ENCODE assay signal across 8 cellular contexts in genomic region chr1:227318852-227319607, GRCh38. TPM values are rescaled to one million over a fixed set of nuclear protein-coding genes. Genes with fewer than 3 reads are reported as not detected.
A peak's percentile ranks its signal among the peaks of the same experiment; 100 is the strongest.
DNase-seq lines count a peak whose midpoint lies in the region; ATAC-seq and TF ChIP-seq lines count a peak whose summit lies in the region.

No MANE protein-coding gene starts in this region.

- H3K4me3 ChIP-seq in A673 (ENCODE audit: low read depth, low read length, poor library complexity, severe bottlenecking), result peak overlapping the region; percentile 90
- H3K4me3 ChIP-seq in H7 (ENCODE audit: insufficient read depth, low read depth, low read length), result peak overlapping the region; percentile 84
- peak overlapping the region; percentile 84 for H3K4me3 ChIP-seq in lower leg skin (ENCODE audit: low read depth, poor library complexity, severe bottlenecking)
- peak overlapping the region; percentile 75 to 87 (median 82) for H3K4me3 ChIP-seq in stomach

- no peaks in the 10 kb centered on the region for H3K36me3 Mint-ChIP-seq in effector memory CD8-positive, alpha-beta T cell (ENCODE audit: insufficient read depth)

- peaks cover 74 to 82% of the 10 kb centered on the region in 2 donors for H3K27me3 Mint-ChIP-seq in effector memory CD8-positive, alpha-beta T cell

- H3K4me1 ChIP-seq in A673 (ENCODE audit: insufficient read depth, low read length, poor library complexity, severe bottlenecking) (peaks cover 11% of the 10 kb centered on the region), stomach (peaks cover 8 to 35% (median 21%) of the 10 kb centered on the region in 4 donors)

- POLR2A ChIA-PET in A673 (lab: Charles Lee; ENCODE audit: low non-redundant PET), result no interaction called here

- peak overlapping the region; percentile 92 for H3K27ac ChIP-seq in A673 (ENCODE audit: low read depth, low read length, poor library complexity, severe bottlenecking)
- H3K27ac ChIP-seq in stomach, result peak overlapping the region; percentile 92 to 98 (median 96)

- H3K27ac Mint-ChIP-seq in effector memory CD8-positive, alpha-beta T cell, result no peak overlapping the region

- 6 to 7% methylated on average over 27 to 31 of the region's 31 CpGs for WGBS in lower leg skin, 2 donors
- 6 to 21% (median 7%) methylated on average over 24 to 31 of the region's 31 CpGs for WGBS in stomach, 5 donors

- TF ChIP-seq POLR2A in lower leg skin (IDR thresholded peaks at IDR 0.05) (no peak), stomach (IDR thresholded peaks at IDR 0.05) (no peak)

- H3K27me3 ChIP-seq in A673 (replicated peaks; ENCODE audit: insufficient read depth, low read depth, low read length, poor library complexity) (peaks cover 21% of the 10 kb centered on the region), H7 (ENCODE audit: control insufficient read depth, insufficient read depth, low read length) (no peaks in the 10 kb centered on the region), stomach (peaks cover 0 to 14% (median 0%) of the 10 kb centered on the region in 3 donors)

- H3K36me3 ChIP-seq in A673 (ENCODE audit: insufficient read depth, low read length, poor library complexity, severe bottlenecking) (no peaks in the 10 kb centered on the region), H7 (replicated peaks; ENCODE audit: control insufficient read depth, insufficient read depth, low read length) (no peaks in the 10 kb centered on the region), stomach (no peaks in the 10 kb centered on the region)

- TF ChIP-seq CTCF in A673 (conservative IDR thresholded peaks at IDR 0.05; ENCODE audit: low read depth, low read length) (no peak), lower leg skin (IDR thresholded peaks at IDR 0.05) (no peak), stomach (IDR thresholded peaks at IDR 0.05) (no peak)

- no TSS peak for BruUV-seq in A673 (replicated peaks; lab: Mats Ljungman, UMichigan)

- H3K9me3 Mint-ChIP-seq in effector memory CD8-positive, alpha-beta T cell, result no peaks in the 10 kb centered on the region

- DNase-seq in A673 (ENCODE audit: low spot score) (peak; percentile 67), H7 (peak; percentile 72), SHP77 treated with DMSO at 0.1 percent for 48 hours (lab: John Stamatoyannopoulos, UW) (peak; percentile 35), lower leg skin (ENCODE audit: low spot score in 2 of 2) (peak; percentile 30 to 87), stomach (peak; percentile 38), NAMALWA (ENCODE audit: low spot score) (no peak)
- peak in 1 of 3 experiments; percentile 1 for DNase-seq in effector memory CD8-positive, alpha-beta T cell
- no peak for DNase-seq in activated naive CD4-positive, alpha-beta T cell treated with Interleukin-2 at 50 U/mL for 16 hours

- no peak for TF ChIP-seq EP300 in stomach (IDR thresholded peaks at IDR 0.05)

- peak; percentile 33 for ATAC-seq in effector memory CD8-positive, alpha-beta T cell (replicated peaks)

- H3K9me3 ChIP-seq in A673 (ENCODE audit: low read depth, low read length, poor library complexity, severe bottlenecking), result no peaks in the 10 kb centered on the region
- H3K9me3 ChIP-seq in stomach, result no peaks in the 10 kb centered on the region

- intact Hi-C loops in A673 (cut with micrococcal nuclease; ENCODE audit: unreplicated experiment), result loop anchor here (5.0 to 10.0 kb wide), 2 partner anchors 82 to 116 kb away; no protein-coding TSS in a partner anchor
- intact Hi-C loops in lower leg skin (cut with DNase I; ENCODE audit: low total_unique reads), result no loop called here
- intact Hi-C loops in stomach (cut with DNase I; ENCODE audit: low total_unique reads), result no loop called here

- CTCF ChIA-PET in A673 (lab: Charles Lee), result no interaction called here

- peak overlapping the region; percentile 64 to 75 for H3K4me3 Mint-ChIP-seq in effector memory CD8-positive, alpha-beta T cell

- peaks cover 0 to 4% of the 10 kb centered on the region in 2 donors for H3K4me1 Mint-ChIP-seq in effector memory CD8-positive, alpha-beta T cell (ENCODE audit: low read depth in 2 of 2)

RNA-seq across cellular contexts. Expression of gene CDC42BPA, which starts 0.7 kb away (rescaled TPM):
- total RNA-seq in A673 (2021) (21.0 and 21.7 TPM in 2 replicates), lower leg skin (10 to 100 TPM; 16.8 to 26.9 (median 22.5) TPM), stomach (100 to 1,000 TPM in 2 of 5 donors, 10 to 100 TPM in 3; 57.1 to 198 (median 89.2) TPM)
- 26.1 and 32.4 TPM in 2 replicates for total RNA-seq in H7 (2014; rRNA removed; shearing (Covaris generic))
- 10 to 100 TPM in 1 of 3 donors, 1 to 10 TPM in 2; 6.2 to 11.6 (median 9.4) TPM for polyA plus RNA-seq in stomach

Comparison
In these comparisons a context has a peak if more than half of its experiments do, and no peak if none do; other contexts are left out.
1. DNase-seq: peak in A673 (single experiment), H7 (single experiment), SHP77 treated with DMSO at 0.1 percent for 48 hours (single experiment), lower leg skin (2 of 2) and stomach (single experiment); none in NAMALWA (single experiment) and activated naive CD4-positive, alpha-beta T cell treated with Interleukin-2 at 50 U/mL for 16 hours (single experiment).
2. Peak in every context shown above with its lines, with median percentiles within 50 percentile points of each other: H3K4me3 ChIP-seq.